Comparison of ENCODE assay signal across 22 cellular contexts in genomic region chr5:78251663-78252284, GRCh38.
"Had no signal": no experiment of that assay in that cellular context is flagged by ENCODE, and none has a peak within 500 bp of the region (broad histone marks: within the 10 kb centered on the region; RNA-seq: fewer than 3 reads in every experiment).

No MANE protein-coding gene starts in this region.

- H3K36me3 ChIP-seq: gastrocnemius medialis, prostate gland, right atrium auricular region, thyroid gland had no signal

- FAIRE-seq: kidney had no signal

- H3K4me3 ChIP-seq: coronary artery, gastrocnemius medialis, prostate gland, right atrium auricular region, smooth muscle cell, stomach, thyroid gland had no signal

- H3K27me3 ChIP-seq: gastrocnemius medialis, right atrium auricular region, stomach, thyroid gland had no signal

- H3K4me1 ChIP-seq: gastrocnemius medialis, prostate gland, right atrium auricular region, stomach, thyroid gland had no signal

- H3K4me2 ChIP-seq: smooth muscle cell had no signal

- ATAC-seq: esophagus mucosa; gastrocnemius medialis; naive thymus-derived CD8-positive, alpha-beta T cell; stimulated activated effector memory CD8-positive, alpha-beta T cell treated with anti-CD3 and anti-CD28 coated beads, Interleukin-12 subunit alpha, Interleukin-12 subunit beta, amount 100 ng/mL, for 72 hours had no signal

- DNase-seq: effector CD4-positive, alpha-beta T cell; foreskin fibroblast; gastrocnemius medialis; head of caudate nucleus; kidney; naive thymus-derived CD8-positive, alpha-beta T cell; nephron progenitor cell; nucleus accumbens; stimulated activated CD4-positive, alpha-beta T cell treated with anti-CD3 and anti-CD28 coated beads, Interleukin-12 subunit alpha, Interleukin-12 subunit beta, amount 100 ng/mL, for 4 hours; stimulated activated CD4-positive, alpha-beta T cell treated with anti-CD3 and anti-CD28 coated beads, Interleukin-1b, Interleukin-23, amount 100 ng/mL, for 48 hours; stimulated activated CD4-positive, alpha-beta T cell treated with anti-CD3 and anti-CD28 coated beads, Interleukin-4, amount 100 ng/mL, for 24 hours; stimulated activated naive CD4-positive, alpha-beta T cell treated with Interleukin-2 at 50 U/mL for 16 hours; stomach; thyroid gland; trophoblast cell had no signal

- H3K27ac ChIP-seq: coronary artery, epithelial cell of prostate, gastrocnemius medialis, prostate gland, right atrium auricular region, stomach, thyroid gland had no signal

- H3K9me3 ChIP-seq: gastrocnemius medialis, prostate gland, stomach, thyroid gland had no signal
